1 cellular context compared by ENCODE assay signal in genomic region chr1:28811369-28811765, GRCh38.
TF ChIP-seq lines count a peak whose summit lies in the region.

No MANE protein-coding gene starts in this region.

TF ChIP-seq in GM23338, 12 proteins besides CTCF, POLR2A, EP300 and RAD21 (continued from another document):
- TF ChIP-seq ZNF462 (CRISPR knock-in tag; IDR thresholded peaks at IDR 0.05) (no peak), JUNB (IDR thresholded peaks at IDR 0.05; ENCODE audit: unreplicated experiment) (no peak), EZH2phosphoT487 (IDR thresholded peaks at IDR 0.05; ENCODE audit: unreplicated experiment) (no peak), STAT1 (IDR thresholded peaks at IDR 0.05; ENCODE audit: unreplicated experiment) (no peak), ZNF114 (CRISPR knock-in tag; IDR thresholded peaks at IDR 0.05) (no peak), ZNF331 (CRISPR knock-in tag; IDR thresholded peaks at IDR 0.05; ENCODE audit: low read depth) (no peak)
